ENCODE assay signal across 9 cellular contexts in genomic region chr10:15705298-15705697, GRCh38. TPM values are rescaled to one million over a fixed set of nuclear protein-coding genes. Genes with fewer than 3 reads are reported as not detected.
"Had no signal": no experiment of that assay in that cellular context is flagged by ENCODE, and none has a peak within 500 bp of the region (broad histone marks: within the 10 kb centered on the region; RNA-seq: fewer than 3 reads in every experiment).

No MANE protein-coding gene starts in this region.

- DNase-seq: GM23248, GOT3, H7 had no signal

- H3K4me3 ChIP-seq: GM23248, HAP-1 had no signal

- H3K9ac ChIP-seq: GM23248 had no signal

- ATAC-seq: HCT116, HepG2 had no signal

- H3K27ac ChIP-seq: GM23248, HL-60 had no signal

- H3K36me3 Mint-ChIP-seq: IgD-negative memory B cell had no signal

- H3K9me3 ChIP-seq: HAP-1 had no signal

- H3K4me1 Mint-ChIP-seq: IgD-negative memory B cell had no signal

- FAIRE-seq: HepG2 had no signal

- H3K27ac Mint-ChIP-seq: IgD-negative memory B cell had no signal

- H3K27me3 Mint-ChIP-seq: IgD-negative memory B cell had no signal

- H3K36me3 ChIP-seq: HAP-1 had no signal

- H2AFZ ChIP-seq: GM23248 had no signal

- H3K4me1 ChIP-seq: HAP-1 had no signal

- H3K4me3 Mint-ChIP-seq: IgD-negative memory B cell had no signal

RNA-seq across cellular contexts. Expression of gene ITGA8, which starts 14.4 kb away (rescaled TPM):
- total RNA-seq: HepG2, HT1080 had no signal
- polyA plus RNA-seq: GM23248, HepG2, IgD-negative memory B cell had no signal
